In genomic region chr5:59276886-59277514, GRCh38 we compare ENCODE assay signal across 15 cellular contexts.
DNase-seq lines count a peak whose midpoint lies in the region; ATAC-seq and TF ChIP-seq lines count a peak whose summit lies in the region.
"Had no signal": no experiment of that assay in that cellular context is flagged by ENCODE, and none has a peak within 500 bp of the region (broad histone marks: within the 10 kb centered on the region; RNA-seq: fewer than 3 reads in every experiment).

No MANE protein-coding gene starts in this region.

- TF ChIP-seq CTCF in heart left ventricle (IDR thresholded peaks at IDR 0.05) (no peak), nephron progenitor cell (IDR thresholded peaks at IDR 0.05) (no peak), vagina (IDR thresholded peaks at IDR 0.05) (no peak), ascending aorta (IDR thresholded peaks at IDR 0.05) (no peak), body of pancreas (IDR thresholded peaks at IDR 0.05) (no peak)

- H3K4me1 Mint-ChIP-seq in nephron progenitor cell, result peaks cover 48% of the 10 kb centered on the region

- no peak for DNase-seq in Right ventricle myocardium inferior (ENCODE audit: missing footprints)
- no peak for DNase-seq in cardiac septum (ENCODE audit: low spot score)
- DNase-seq in heart left ventricle, result peak in 2 of 5 donors; percentile 20 to 42
- DNase-seq in nephron progenitor cell, result no peak
- no peak for DNase-seq in vagina (ENCODE audit: extremely low spot score in 2 of 2)
- no peak for DNase-seq in ascending aorta (ENCODE audit: low spot score in 2 of 2)
- no peak for DNase-seq in body of pancreas
- DNase-seq: activated B cell treated with CpG ODN at 0.5 μM for 24 hours, aorta, H7, NCI-H526, SIG-M5 had no signal

- no peak for TF ChIP-seq POLR2A in heart left ventricle (IDR thresholded peaks at IDR 0.05)
- no peak for TF ChIP-seq POLR2A in vagina (IDR thresholded peaks at IDR 0.05)
- TF ChIP-seq POLR2A in body of pancreas (IDR thresholded peaks at IDR 0.05), result no peak

- no peaks in the 10 kb centered on the region for H3K27me3 Mint-ChIP-seq in nephron progenitor cell (ENCODE audit: low read depth, poor library complexity)
- H3K27me3 Mint-ChIP-seq: activated B cell treated with CpG ODN at 0.5 μM for 24 hours had no signal

- H3K36me3 ChIP-seq in heart left ventricle (no peaks in the 10 kb centered on the region), vagina (no peaks in the 10 kb centered on the region), ascending aorta (no peaks in the 10 kb centered on the region), body of pancreas (replicated peaks in 1 of 2; ENCODE audit: insufficient read depth in 1 of 2, low read depth in 2 of 2) (no peaks in the 10 kb centered on the region)
- H3K36me3 ChIP-seq: thoracic aorta had no signal

- intact Hi-C loops in Right ventricle myocardium inferior (cut with DNase I) (loop anchor here (5.0 to 10.0 kb wide), 2 partner anchors 40 to 78 kb away; no protein-coding TSS in a partner anchor), cardiac septum (cut with DNase I) (loop anchor here (1.0 to 5.0 kb wide), 3 partner anchors 40 to 54 kb away; no protein-coding TSS in a partner anchor), heart left ventricle (cut with DNase I) (loop anchor here in 8 of 10 donors (5.0 to 10.0 kb wide), 4 partner anchors 40 to 88 kb away; no protein-coding TSS in a partner anchor), vagina (cut with DNase I) (no loop called here), ascending aorta (cut with DNase I) (no loop called here), body of pancreas (cut with DNase I) (no loop called here)

- H3K27ac ChIP-seq in heart left ventricle (peak overlapping the region in 10 of 12 donors; percentile 64 to 86 (median 76)), vagina (peak overlapping the region; percentile 68), ascending aorta (peak overlapping the region in 1 of 2 donors; percentile 66), body of pancreas (peak overlapping the region in 1 of 4 donors; percentile 95)
- H3K27ac ChIP-seq: thoracic aorta had no signal

- WGBS in heart left ventricle, 4 donors, result 49 to 63% (median 54%) methylated on average over 5 of the region's 5 CpGs
- 79 to 96% methylated on average over 5 of the region's 5 CpGs for WGBS in body of pancreas, 2 donors

- peak overlapping the region; percentile 24 for H3K27ac Mint-ChIP-seq in nephron progenitor cell
- H3K27ac Mint-ChIP-seq: activated B cell treated with CpG ODN at 0.5 μM for 24 hours had no signal

- no peaks in the 10 kb centered on the region for H3K36me3 Mint-ChIP-seq in nephron progenitor cell (ENCODE audit: low read depth)

- no peaks in the 10 kb centered on the region for H3K9me3 Mint-ChIP-seq in nephron progenitor cell
- H3K9me3 Mint-ChIP-seq: activated B cell treated with CpG ODN at 0.5 μM for 24 hours had no signal

- H3K9me3 ChIP-seq in heart left ventricle (no peaks in the 10 kb centered on the region), vagina (no peaks in the 10 kb centered on the region), ascending aorta (no peaks in the 10 kb centered on the region), body of pancreas (no peaks in the 10 kb centered on the region)
- H3K9me3 ChIP-seq: thoracic aorta had no signal

- ATAC-seq in Right ventricle myocardium inferior (peak; percentile 30), heart left ventricle (peak in 3 of 4 donors; percentile 49 to 85 (median 81)), body of pancreas (no peak), HG03342 (IDR thresholded peaks at IDR 0.05; ENCODE audit: unreplicated experiment) (no peak)
- ATAC-seq: esophagus mucosa had no signal

- no peak overlapping the region for H3K4me3 Mint-ChIP-seq in nephron progenitor cell
- H3K4me3 Mint-ChIP-seq: activated B cell treated with CpG ODN at 0.5 μM for 24 hours had no signal

- no peaks in the 10 kb centered on the region for H3K27me3 ChIP-seq in heart left ventricle
- no peaks in the 10 kb centered on the region for H3K27me3 ChIP-seq in vagina
- H3K27me3 ChIP-seq in ascending aorta, result no peaks in the 10 kb centered on the region
- H3K27me3 ChIP-seq in body of pancreas, result no peaks in the 10 kb centered on the region

- H3K4me1 ChIP-seq in heart left ventricle, result peaks cover 0 to 29% (median 12%) of the 10 kb centered on the region in 12 donors
- peaks cover 12% of the 10 kb centered on the region for H3K4me1 ChIP-seq in vagina
- H3K4me1 ChIP-seq in ascending aorta, result no peaks in the 10 kb centered on the region
- H3K4me1 ChIP-seq in body of pancreas, result peaks cover 9% of the 10 kb centered on the region

- peak overlapping the region in 5 of 12 donors; percentile 44 to 65 (median 58) for H3K4me3 ChIP-seq in heart left ventricle
- no peak overlapping the region for H3K4me3 ChIP-seq in vagina
- no peak overlapping the region for H3K4me3 ChIP-seq in ascending aorta
- no peak overlapping the region for H3K4me3 ChIP-seq in body of pancreas

Comparison
In these comparisons a context has a peak if more than half of its experiments do, and no peak if none do; other contexts are left out.
1. ATAC-seq: peak in Right ventricle myocardium inferior (single experiment) and heart left ventricle (3 of 4); none in body of pancreas (single experiment) and HG03342 (single experiment).
2. intact Hi-C loops: an anchor here in Right ventricle myocardium inferior (5.0 to 10.0 kb wide), cardiac septum (1.0 to 5.0 kb wide) and heart left ventricle (5.0 to 10.0 kb wide); none called in vagina, ascending aorta and body of pancreas.